8 cellular contexts compared by ENCODE assay signal in genomic region chr10:1109795-1110673, GRCh38. TPM values are rescaled to one million over a fixed set of nuclear protein-coding genes. Genes with fewer than 3 reads are reported as not detected.
DNase-seq lines count a peak whose midpoint lies in the region; ATAC-seq and TF ChIP-seq lines count a peak whose summit lies in the region.

No MANE protein-coding gene starts in this region.

- DNase-seq in 8988T (peak; percentile 88), NCI-H748 treated with DMSO at 0.1 percent for 48 hours (lab: John Stamatoyannopoulos, UW) (peak; percentile 25), erythroblast (lab: John Stamatoyannopoulos, UW) (peak; percentile 32 to 43)
- DNase-seq in activated CD8-positive, alpha-beta memory T cell treated with anti-CD3 and anti-CD28 coated beads for 48 hours (ENCODE audit: low read depth in 2 of 3, low spot score in 2 of 3), result peak; percentile 37 to 49 (median 43)
- DNase-seq in natural killer cell treated with Interleukin-12 subunit alpha and Interleukin-12 subunit beta and Interleukin-15 and Interleukin-18, amount 100 ng/mL, for 72 hours (ENCODE audit: low spot score), result peak; percentile 73

- H3K27ac Mint-ChIP-seq in natural killer cell treated with Interleukin-12 subunit alpha and Interleukin-12 subunit beta and Interleukin-15 and Interleukin-18, amount 100 ng/mL, for 72 hours, result peak overlapping the region; percentile 57 to 82
- peak overlapping the region; percentile 89 for H3K27ac Mint-ChIP-seq in stimulated activated naive CD8-positive, alpha-beta T cell treated with anti-CD3 and anti-CD28 coated beads, Interleukin-15, Interleukin-2, amounts not matched to agents 100 ng/mL and 50 ng/mL, for 24 hours

- peak; percentile 64 for TF ChIP-seq CTCF in GM12874 (IDR thresholded peaks at IDR 0.05; ENCODE audit: insufficient read depth, low read depth, low read length)

- H3K36me3 Mint-ChIP-seq in natural killer cell treated with Interleukin-12 subunit alpha and Interleukin-12 subunit beta and Interleukin-15 and Interleukin-18, amount 100 ng/mL, for 72 hours, result peaks cover 34% of the 10 kb centered on the region
- H3K36me3 Mint-ChIP-seq in stimulated activated naive CD8-positive, alpha-beta T cell treated with anti-CD3 and anti-CD28 coated beads, Interleukin-15, Interleukin-2, amounts not matched to agents 100 ng/mL and 50 ng/mL, for 24 hours (ENCODE audit: low read depth), result peaks cover 83% of the 10 kb centered on the region

- peak; percentile 99 for ATAC-seq in HG02885 (IDR thresholded peaks at IDR 0.05; ENCODE audit: poor library complexity, unreplicated experiment)
- peak; percentile 90 to 92 for ATAC-seq in natural killer cell treated with Interleukin-12 subunit alpha and Interleukin-12 subunit beta and Interleukin-15 and Interleukin-18, amount 100 ng/mL, for 72 hours

- H3K9me3 Mint-ChIP-seq in natural killer cell treated with Interleukin-12 subunit alpha and Interleukin-12 subunit beta and Interleukin-15 and Interleukin-18, amount 100 ng/mL, for 72 hours, result no peaks in the 10 kb centered on the region
- no peaks in the 10 kb centered on the region for H3K9me3 Mint-ChIP-seq in stimulated activated naive CD8-positive, alpha-beta T cell treated with anti-CD3 and anti-CD28 coated beads, Interleukin-15, Interleukin-2, amounts not matched to agents 100 ng/mL and 50 ng/mL, for 24 hours

- no peaks in the 10 kb centered on the region for H3K27me3 Mint-ChIP-seq in natural killer cell treated with Interleukin-12 subunit alpha and Interleukin-12 subunit beta and Interleukin-15 and Interleukin-18, amount 100 ng/mL, for 72 hours
- H3K27me3 Mint-ChIP-seq in stimulated activated naive CD8-positive, alpha-beta T cell treated with anti-CD3 and anti-CD28 coated beads, Interleukin-15, Interleukin-2, amounts not matched to agents 100 ng/mL and 50 ng/mL, for 24 hours, result no peaks in the 10 kb centered on the region

- TF ChIP-seq POLR2A in erythroblast (IDR thresholded peaks at IDR 0.05; ENCODE audit: low read length), result no peak

- peaks cover 46 to 49% of the 10 kb centered on the region in 2 donors for H3K4me1 Mint-ChIP-seq in natural killer cell treated with Interleukin-12 subunit alpha and Interleukin-12 subunit beta and Interleukin-15 and Interleukin-18, amount 100 ng/mL, for 72 hours (ENCODE audit: low read depth in 2 of 2)
- H3K4me1 Mint-ChIP-seq in stimulated activated naive CD8-positive, alpha-beta T cell treated with anti-CD3 and anti-CD28 coated beads, Interleukin-15, Interleukin-2, amounts not matched to agents 100 ng/mL and 50 ng/mL, for 24 hours (ENCODE audit: low read depth), result peaks cover 38% of the 10 kb centered on the region

- H3K4me3 Mint-ChIP-seq in natural killer cell treated with Interleukin-12 subunit alpha and Interleukin-12 subunit beta and Interleukin-15 and Interleukin-18, amount 100 ng/mL, for 72 hours, result peak overlapping the region; percentile 51
- peak overlapping the region; percentile 66 for H3K4me3 Mint-ChIP-seq in stimulated activated naive CD8-positive, alpha-beta T cell treated with anti-CD3 and anti-CD28 coated beads, Interleukin-15, Interleukin-2, amounts not matched to agents 100 ng/mL and 50 ng/mL, for 24 hours

RNA-seq across cellular contexts. Expression of gene WDR37, which starts 53.8 kb away (rescaled TPM):
- total RNA-seq in natural killer cell treated with Interleukin-12 subunit alpha and Interleukin-12 subunit beta and Interleukin-15 and Interleukin-18, amount 100 ng/mL, for 72 hours, result 10 to 100 TPM; 31.8 to 37.6 TPM

Comparison
In these comparisons a context has a peak if more than half of its experiments do, and no peak if none do; other contexts are left out.
1. Peak in every context shown above with its lines: DNase-seq and ATAC-seq.
2. DNase-seq: peak in every context shown above with its lines; median percentile 88 in 8988T; 73 in natural killer cell treated with Interleukin-12 subunit alpha and Interleukin-12 subunit beta and Interleukin-15 and Interleukin-18, amount 100 ng/mL, for 72 hours; 43 in activated CD8-positive, alpha-beta memory T cell treated with anti-CD3 and anti-CD28 coated beads for 48 hours; 38 in erythroblast; 25 in NCI-H748 treated with DMSO at 0.1 percent for 48 hours.